Comparison of ENCODE assay signal across 27 cellular contexts in the genomic region with DNA sequence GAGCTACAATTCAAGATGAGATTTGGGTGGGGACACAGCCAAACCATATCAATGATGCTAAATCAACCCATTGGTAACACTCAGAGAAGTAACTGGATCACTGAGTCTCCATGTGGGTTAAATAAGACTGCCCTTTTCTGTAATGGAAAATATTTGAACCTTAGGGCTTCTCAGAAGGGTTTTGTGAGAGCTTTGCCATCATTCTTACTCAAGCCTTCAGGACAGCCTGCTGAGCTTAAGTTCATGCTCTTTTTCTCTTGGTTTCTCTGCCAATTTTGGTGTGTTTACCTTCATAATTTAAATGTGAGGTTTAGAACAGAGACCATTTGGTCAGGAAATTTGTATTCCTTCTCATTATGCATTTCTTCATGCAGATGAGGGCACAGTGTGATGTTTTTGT.
"Had no signal": no experiment of that assay in that cellular context is flagged by ENCODE, and none has a peak within 500 bp of the region (broad histone marks: within the 10 kb centered on the region; RNA-seq: fewer than 3 reads in every experiment).

No MANE protein-coding gene starts in this region.

- H3K4me1 Mint-ChIP-seq: neural progenitor cell had no signal

- H3K9ac ChIP-seq: neural progenitor cell had no signal

- H3K27ac Mint-ChIP-seq: immature natural killer cell; mesothelial cell of epicardium; natural killer cell; neural progenitor cell; progenitor cell of endocrine pancreas; stimulated activated effector memory CD8-positive, alpha-beta T cell treated with anti-CD3 and anti-CD28 coated beads, Interleukin-12 subunit alpha, Interleukin-12 subunit beta, amount 100 ng/mL, for 72 hours; stimulated activated naive CD8-positive, alpha-beta T cell treated with anti-CD3 and anti-CD28 coated beads, Interleukin-15, Interleukin-2, amounts not matched to agents 100 ng/mL and 50 ng/mL, for 24 hours had no signal

- H3K4me3 ChIP-seq: left lung, lower lobe of right lung, neural progenitor cell, ovary, right atrium auricular region, skin epidermis, spleen, suprapubic skin, thoracic aorta, tibial artery, upper lobe of right lung had no signal

- H3K9me3 ChIP-seq: left lung, lower lobe of right lung, neutrophil, ovary, right atrium auricular region, spleen, suprapubic skin, thoracic aorta, tibial artery, upper lobe of right lung had no signal

- H3K4me3 Mint-ChIP-seq: immature natural killer cell; mesothelial cell of epicardium; naive B cell; natural killer cell; nephron progenitor cell; neural progenitor cell; stimulated activated effector memory CD8-positive, alpha-beta T cell treated with anti-CD3 and anti-CD28 coated beads, Interleukin-12 subunit alpha, Interleukin-12 subunit beta, amount 100 ng/mL, for 72 hours; stimulated activated naive CD8-positive, alpha-beta T cell treated with anti-CD3 and anti-CD28 coated beads, Interleukin-15, Interleukin-2, amounts not matched to agents 100 ng/mL and 50 ng/mL, for 24 hours had no signal

- H3K27me3 Mint-ChIP-seq: progenitor cell of endocrine pancreas; stimulated activated naive CD8-positive, alpha-beta T cell treated with anti-CD3 and anti-CD28 coated beads, Interleukin-15, Interleukin-2, amounts not matched to agents 100 ng/mL and 50 ng/mL, for 24 hours had no signal

- H3K9me3 Mint-ChIP-seq: immature natural killer cell; natural killer cell; stimulated activated effector memory CD8-positive, alpha-beta T cell treated with anti-CD3 and anti-CD28 coated beads, Interleukin-12 subunit alpha, Interleukin-12 subunit beta, amount 100 ng/mL, for 72 hours had no signal

- H3K4me1 ChIP-seq: neural progenitor cell, suprapubic skin had no signal

- H3K36me3 ChIP-seq: left lung, lower lobe of right lung, neural progenitor cell, ovary, right atrium auricular region, thoracic aorta, tibial artery, upper lobe of right lung had no signal

- H3K36me3 Mint-ChIP-seq: natural killer cell; stimulated activated effector memory CD8-positive, alpha-beta T cell treated with anti-CD3 and anti-CD28 coated beads, Interleukin-12 subunit alpha, Interleukin-12 subunit beta, amount 100 ng/mL, for 72 hours had no signal

- H3K27me3 ChIP-seq: left lung, neural progenitor cell, neutrophil, ovary, right atrium auricular region, spleen, suprapubic skin, tibial artery, upper lobe of right lung had no signal

- DNase-seq: hypothalamus; immature natural killer cell; kidney; left colon; left lung; lower lobe of right lung; mesendoderm; naive B cell; natural killer cell; nephron progenitor cell; occipital lobe; ovary; spleen; stimulated activated CD4-positive, alpha-beta T cell treated with anti-CD3 and anti-CD28 coated beads, Interleukin-4, amount 100 ng/mL, for 24 hours; stimulated activated naive CD4-positive, alpha-beta T cell; tibial artery; upper lobe of right lung had no signal
